In the genomic region with DNA sequence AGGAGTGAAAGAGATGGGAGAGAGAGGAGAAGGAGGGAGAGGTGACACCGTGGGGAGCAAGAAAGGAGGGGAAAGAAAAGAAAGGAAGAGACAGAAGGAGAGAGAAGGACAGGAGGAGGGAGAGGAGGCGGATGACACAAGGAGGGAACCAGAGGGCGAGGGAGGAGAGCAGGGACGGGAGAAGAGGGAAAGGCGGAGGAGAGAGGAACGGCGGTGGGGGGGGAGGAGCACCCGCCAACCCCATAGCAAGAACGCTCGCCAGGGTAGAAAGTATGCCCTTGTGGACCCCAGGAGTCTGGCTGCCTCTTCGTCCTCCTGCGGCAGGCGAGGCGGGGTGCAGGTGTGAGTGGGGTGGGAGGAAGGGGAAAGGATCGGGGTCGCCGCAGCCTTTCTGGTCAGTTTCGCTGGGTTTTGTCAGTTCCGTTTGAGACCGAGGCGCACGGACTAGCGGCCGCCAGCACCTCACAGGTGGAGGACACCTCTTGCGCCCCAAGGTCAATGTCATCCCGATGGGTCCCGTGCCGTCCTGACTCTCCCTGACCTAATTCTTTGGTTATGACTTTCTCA, we compare ENCODE assay signal across 9 cellular contexts. TPM values are rescaled to one million over a fixed set of nuclear protein-coding genes. Genes with fewer than 3 reads are reported as not detected.
A peak's percentile ranks its signal among the peaks of the same experiment; 100 is the strongest.
DNase-seq lines count a peak whose midpoint lies in the region; ATAC-seq and TF ChIP-seq lines count a peak whose summit lies in the region.
"Had no signal": no experiment of that assay in that cellular context is flagged by ENCODE, and none has a peak within 500 bp of the region (broad histone marks: within the 10 kb centered on the region; RNA-seq: fewer than 3 reads in every experiment).

No MANE protein-coding gene starts in this region.

- intact Hi-C loops in head of caudate nucleus (cut with DNase I), result loop anchor here (10.0 kb wide), 1 partner anchor 91 kb away; no protein-coding TSS in a partner anchor

- no peaks in the 10 kb centered on the region for H3K36me3 Mint-ChIP-seq in type B pancreatic cell
- no peaks in the 10 kb centered on the region for H3K36me3 Mint-ChIP-seq in naive thymus-derived CD8-positive, alpha-beta T cell

- peak; percentile 14 for DNase-seq in stimulated activated CD4-positive, alpha-beta T cell treated with anti-CD3 and anti-CD28 coated beads, Interleukin-15, amount 100 ng/mL, for 24 hours
- no peak for DNase-seq in stimulated activated CD4-positive, alpha-beta T cell treated with anti-CD3 and anti-CD28 coated beads, Interleukin-2, amount 100 ng/mL, for 24 hours
- peak; percentile 64 to 71 for DNase-seq in NCI-H526 (lab: John Stamatoyannopoulos, UW)
- DNase-seq in head of caudate nucleus, result peak in 24 of 42 donors; percentile 22 to 64 (median 40)
- no peak for DNase-seq in type B pancreatic cell (ENCODE audit: extremely low spot score, unreplicated experiment)
- no peak for DNase-seq in NOMO-1 treated with dmso at 0.1 percent for 144 hours (lab: John Stamatoyannopoulos, UW; ENCODE audit: unreplicated experiment)
- DNase-seq in naive thymus-derived CD8-positive, alpha-beta T cell, result no peak
- no peak for DNase-seq in DMS114 treated with DMSO at 0.1 percent for 48 hours (lab: John Stamatoyannopoulos, UW; ENCODE audit: unreplicated experiment)
- DNase-seq: dermis blood vessel endothelial cell had no signal

- H3K4me3 Mint-ChIP-seq in type B pancreatic cell, result peak overlapping the region; percentile 36
- peak overlapping the region in 1 of 10 donors; percentile 19 for H3K4me3 Mint-ChIP-seq in naive thymus-derived CD8-positive, alpha-beta T cell

- H3K4me1 Mint-ChIP-seq in type B pancreatic cell (ENCODE audit: unreplicated experiment), result peaks cover 9% of the 10 kb centered on the region
- peaks cover 7 to 42% (median 34%) of the 10 kb centered on the region in 4 donors for H3K4me1 Mint-ChIP-seq in naive thymus-derived CD8-positive, alpha-beta T cell

- H3K9me3 Mint-ChIP-seq in type B pancreatic cell, result no peaks in the 10 kb centered on the region
- H3K9me3 Mint-ChIP-seq in naive thymus-derived CD8-positive, alpha-beta T cell, result no peaks in the 10 kb centered on the region

- POLR2A ChIA-PET in naive thymus-derived CD8-positive, alpha-beta T cell (lab: Charles Lee), result no interaction called here

- no peak for TF ChIP-seq CTCF in type B pancreatic cell (conservative IDR thresholded peaks at IDR 0.05)

- no peak overlapping the region for H3K27ac Mint-ChIP-seq in type B pancreatic cell
- H3K27ac Mint-ChIP-seq in naive thymus-derived CD8-positive, alpha-beta T cell, result no peak overlapping the region

- ATAC-seq in naive thymus-derived CD8-positive, alpha-beta T cell, result no peak

- H3K27me3 Mint-ChIP-seq in type B pancreatic cell, result peaks cover 85% of the 10 kb centered on the region
- peaks cover 20 to 67% (median 49%) of the 10 kb centered on the region in 5 donors for H3K27me3 Mint-ChIP-seq in naive thymus-derived CD8-positive, alpha-beta T cell

RNA-seq across cellular contexts. Expression of a gene that starts 4.4 kb away (rescaled TPM):
- total RNA-seq in type B pancreatic cell (ENCODE audit: low replicate concordance), result 36.0 and 70.2 TPM in 2 replicates
- not detected for total RNA-seq in naive thymus-derived CD8-positive, alpha-beta T cell
- not detected for polyA plus RNA-seq in naive thymus-derived CD8-positive, alpha-beta T cell
- total RNA-seq: dermis blood vessel endothelial cell had no signal

Comparison
In these comparisons a context has a peak if more than half of its experiments do, and no peak if none do; other contexts are left out.
1. DNase-seq: peak in stimulated activated CD4-positive, alpha-beta T cell treated with anti-CD3 and anti-CD28 coated beads, Interleukin-15, amount 100 ng/mL, for 24 hours (single experiment), NCI-H526 (2 of 2) and head of caudate nucleus (24 of 42); none in stimulated activated CD4-positive, alpha-beta T cell treated with anti-CD3 and anti-CD28 coated beads, Interleukin-2, amount 100 ng/mL, for 24 hours (0 of 2), type B pancreatic cell (single experiment), NOMO-1 treated with dmso at 0.1 percent for 144 hours (single experiment), naive thymus-derived CD8-positive, alpha-beta T cell (0 of 10) and DMS114 treated with DMSO at 0.1 percent for 48 hours (single experiment).
2. RNA of a gene that starts 4.4 kb away (total RNA-seq): 36.0 to 70.2 TPM in type B pancreatic cell; not detected in naive thymus-derived CD8-positive, alpha-beta T cell; every median in the first group is over 10 times any median in the second.